Comparison of ENCODE assay signal across 22 cellular contexts in the genomic region with DNA sequence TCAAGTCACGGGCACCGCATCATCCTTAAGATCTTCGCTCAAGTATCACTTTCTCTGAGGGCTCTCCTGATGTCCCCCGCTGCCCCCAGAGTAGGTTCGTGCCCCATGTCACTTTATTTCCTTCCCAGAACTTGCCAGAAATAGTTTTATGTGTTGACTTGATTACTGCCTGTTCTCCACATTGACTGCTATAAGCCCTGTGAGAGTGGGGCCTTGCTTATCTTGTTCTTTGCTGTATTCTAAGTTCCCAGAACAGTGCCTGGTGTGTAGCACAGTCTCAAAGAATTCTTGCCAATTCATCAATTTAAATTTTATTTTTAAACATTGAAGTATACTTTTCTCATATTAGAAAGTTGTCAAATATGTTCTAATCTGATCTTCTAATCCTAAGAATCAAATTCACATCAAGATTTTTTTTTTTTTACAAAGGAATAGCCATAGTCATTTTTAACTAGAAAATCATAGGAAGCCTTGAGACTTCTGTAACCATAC. TPM values are rescaled to one million over a fixed set of nuclear protein-coding genes. Genes with fewer than 3 reads are reported as not detected.
DNase-seq lines count a peak whose midpoint lies in the region; ATAC-seq lines count a peak whose summit lies in the region.
"Had no signal": no experiment of that assay in that cellular context is flagged by ENCODE, and none has a peak within 500 bp of the region (broad histone marks: within the 10 kb centered on the region; RNA-seq: fewer than 3 reads in every experiment).

No MANE protein-coding gene starts in this region.

- H3K27ac Mint-ChIP-seq in CD4-positive, alpha-beta memory T cell, result peak overlapping the region; percentile 76 to 94 (median 91)
- peak overlapping the region; percentile 64 for H3K27ac Mint-ChIP-seq in activated T-helper 17 cell treated with anti-CD3 and anti-CD28 coated beads, Interleukin-2, amount 50 U/mL, for 72 hours
- H3K27ac Mint-ChIP-seq: activated T-helper 2 cell treated with anti-CD3 and anti-CD28 coated beads, Interferon-gamma antibody, Interleukin-2, Interleukin-4, amounts not matched to agents 10 μg/mL and 5 μg/mL and 100 μg/mL, durations not matched to agents 14 hours and 24 hours and 36 hours; H9 had no signal

- peaks cover 61 to 63% of the 10 kb centered on the region in 2 donors for H3K36me3 Mint-ChIP-seq in CD4-positive, alpha-beta memory T cell
- H3K36me3 Mint-ChIP-seq in activated T-helper 17 cell treated with anti-CD3 and anti-CD28 coated beads, Interleukin-2, amount 50 U/mL, for 72 hours (ENCODE audit: low read depth), result peaks cover 71% of the 10 kb centered on the region

- H3K36me3 ChIP-seq in ACC112 (ENCODE audit: insufficient read depth, low read length), result peaks cover 7% of the 10 kb centered on the region; the same call in 1 of the 2 replicates
- peaks cover 29% of the 10 kb centered on the region for H3K36me3 ChIP-seq in CD4-positive, alpha-beta memory T cell (ENCODE audit: insufficient read depth, low read length)

- H3K79me2 ChIP-seq in ACC112 (ENCODE audit: control insufficient read depth, insufficient read depth, low read length, unreplicated experiment), result no peaks in the 10 kb centered on the region

- H3K27me3 Mint-ChIP-seq in CD4-positive, alpha-beta memory T cell, result no peaks in the 10 kb centered on the region
- no peaks in the 10 kb centered on the region for H3K27me3 Mint-ChIP-seq in activated T-helper 17 cell treated with anti-CD3 and anti-CD28 coated beads, Interleukin-2, amount 50 U/mL, for 72 hours
- H3K27me3 Mint-ChIP-seq: IgD-negative memory B cell had no signal

- no peaks in the 10 kb centered on the region for H3K27me3 ChIP-seq in ACC112 (ENCODE audit: insufficient read depth, low read length)
- no peaks in the 10 kb centered on the region for H3K27me3 ChIP-seq in CD4-positive, alpha-beta memory T cell (ENCODE audit: insufficient read depth, low read length)

- no peak for ATAC-seq in activated T-helper 17 cell treated with anti-CD3 and anti-CD28 coated beads, Interleukin-2, amount 50 U/mL, for 72 hours (replicated peaks)
- ATAC-seq in left ventricle myocardium superior (peak; percentile 74), HG02973 (IDR thresholded peaks at IDR 0.05; ENCODE audit: unreplicated experiment) (no peak)
- ATAC-seq: PC-3 had no signal

- in situ Hi-C loops in KBM-7 (cut with MboI; ENCODE audit: low pct_unique_long_range_greater_than_20kb, low sequenced_read_pairs), result no loop called here

- H3K4me3 ChIP-seq in ACC112 (ENCODE audit: low read depth, low read length), result no peak overlapping the region
- no peak overlapping the region for H3K4me3 ChIP-seq in CD4-positive, alpha-beta memory T cell (ENCODE audit: low read length in 2 of 2)
- H3K4me3 ChIP-seq: skin epidermis had no signal

- CTCF ChIA-PET in CD4-positive, alpha-beta memory T cell (lab: Charles Lee; ENCODE audit: partially characterized antibody), result interaction anchor here (0.6 to 5.4 kb wide), 12 partner anchors 10 to 97 kb away, joined by 3 to 38 read pairs (median 6); no protein-coding TSS in a partner anchor

- H3K4me3 Mint-ChIP-seq in CD4-positive, alpha-beta memory T cell, result peak overlapping the region in 7 of 8 donors; percentile 68 to 91 (median 86)
- H3K4me3 Mint-ChIP-seq in activated T-helper 17 cell treated with anti-CD3 and anti-CD28 coated beads, Interleukin-2, amount 50 U/mL, for 72 hours, result peak overlapping the region; percentile 25
- H3K4me3 Mint-ChIP-seq: H9, IgD-negative memory B cell had no signal

- peaks cover 67 to 97% (median 81%) of the 10 kb centered on the region in 4 donors for H3K4me1 Mint-ChIP-seq in CD4-positive, alpha-beta memory T cell
- peaks cover 55% of the 10 kb centered on the region for H3K4me1 Mint-ChIP-seq in activated T-helper 17 cell treated with anti-CD3 and anti-CD28 coated beads, Interleukin-2, amount 50 U/mL, for 72 hours

- no peak overlapping the region for H2AFZ ChIP-seq in ACC112 (ENCODE audit: low read length, unreplicated experiment)

- no peaks in the 10 kb centered on the region for H3K9me3 Mint-ChIP-seq in CD4-positive, alpha-beta memory T cell
- H3K9me3 Mint-ChIP-seq in activated T-helper 17 cell treated with anti-CD3 and anti-CD28 coated beads, Interleukin-2, amount 50 U/mL, for 72 hours, result no peaks in the 10 kb centered on the region
- H3K9me3 Mint-ChIP-seq: activated T-helper 2 cell treated with anti-CD3 and anti-CD28 coated beads, Interferon-gamma antibody, Interleukin-2, Interleukin-4, amounts not matched to agents 10 μg/mL and 5 μg/mL and 100 μg/mL, durations not matched to agents 14 hours and 24 hours and 36 hours; H9; IgD-negative memory B cell had no signal

- POLR2A ChIA-PET in CD4-positive, alpha-beta memory T cell (lab: Charles Lee; ENCODE audit: partially characterized antibody), result interaction anchor here (0.9 to 21.5 kb wide), 21 partner anchors 9 to 95 kb away, joined by 3 to 929 read pairs (median 9); a partner anchor contains a TSS

- H3K27ac ChIP-seq in ACC112 (ENCODE audit: low read depth, low read length), result peak overlapping the region; percentile 4; the same call in 1 of the 2 replicates
- H3K27ac ChIP-seq in CD4-positive, alpha-beta memory T cell (ENCODE audit: low read depth, low read length), result peak overlapping the region; percentile 47

- intact Hi-C loops in CD4-positive, alpha-beta memory T cell (cut with micrococcal nuclease), result loop anchor here (2.0 kb wide), 1 partner anchor 16 kb away; no protein-coding TSS in a partner anchor
- intact Hi-C loops in left ventricle myocardium superior (cut with micrococcal nuclease), result no loop called here

- DNase-seq in CD4-positive, alpha-beta memory T cell, result no peak
- DNase-seq in left ventricle myocardium superior (no peak), dedifferentiated amniotic fluid mesenchymal stem cell (ENCODE audit: extremely low spot score) (no peak), KBM-7 (no peak), NCI-H446 (lab: John Stamatoyannopoulos, UW) (no peak)
- DNase-seq: amniotic stem cell, dermis blood vessel endothelial cell, DMS79, H9, mammary epithelial cell, NCI-H1694, NCI-H69, PC-3, SHP77 treated with DMSO at 0.1 percent for 48 hours had no signal

- no peaks in the 10 kb centered on the region for H3K9me3 ChIP-seq in CD4-positive, alpha-beta memory T cell (ENCODE audit: control insufficient read depth in 1 of 2, low read length in 2 of 2)

- H3K4me1 ChIP-seq in ACC112 (ENCODE audit: control insufficient read depth, insufficient read depth, low read length, unreplicated experiment), result peaks cover 10% of the 10 kb centered on the region
- peaks cover 86% of the 10 kb centered on the region for H3K4me1 ChIP-seq in CD4-positive, alpha-beta memory T cell (ENCODE audit: insufficient read depth, low read length)

RNA-seq across cellular contexts. Expression of a gene that starts 32.1 kb away (rescaled TPM):
- total RNA-seq in CD4-positive, alpha-beta memory T cell, result 100 to 1,000 TPM; 203 to 204 TPM
- 100 to 1,000 TPM; 563 to 954 TPM for polyA plus RNA-seq in CD4-positive, alpha-beta memory T cell
- total RNA-seq in activated T-helper 17 cell treated with anti-CD3 and anti-CD28 coated beads, Interleukin-2, amount 50 U/mL, for 72 hours, result 10 to 100 TPM; 92.4 to 95.1 TPM
- 2.6 TPM for total RNA-seq in left ventricle myocardium superior
- total RNA-seq: bronchial epithelial cell, H9, mammary epithelial cell, PC-3 had no signal
- polyA plus RNA-seq: keratinocyte, mammary epithelial cell had no signal

Comparison
In these comparisons a context has a peak if more than half of its experiments do, and no peak if none do; other contexts are left out.
1. RNA of a gene that starts 32.1 kb away (total RNA-seq): 203 to 204 TPM in CD4-positive, alpha-beta memory T cell and 92.4 to 95.1 TPM in activated T-helper 17 cell treated with anti-CD3 and anti-CD28 coated beads, Interleukin-2, amount 50 U/mL, for 72 hours; 2.6 TPM in left ventricle myocardium superior (single experiment); every median in the first group is over 10 times any median in the second.